Comparison of ENCODE assay signal across 11 cellular contexts in genomic region chr1:111736548-111737215, GRCh38. TPM values are rescaled to one million over a fixed set of nuclear protein-coding genes. Genes with fewer than 3 reads are reported as not detected.
DNase-seq lines count a peak whose midpoint lies in the region; ATAC-seq, FAIRE-seq and TF ChIP-seq lines count a peak whose summit lies in the region.
"Had no signal": no experiment of that assay in that cellular context is flagged by ENCODE, and none has a peak within 500 bp of the region (broad histone marks: within the 10 kb centered on the region; RNA-seq: fewer than 3 reads in every experiment).

No MANE protein-coding gene starts in this region.

- no peaks in the 10 kb centered on the region for H3K9me3 Mint-ChIP-seq in WTC11

- CTCF ChIA-PET in WTC11 (lab: Charles Lee) = interaction anchor here (1.1 to 7.7 kb wide), 12 partner anchors 8 to 633 kb away, joined by 3 to 78 read pairs (median 8); no protein-coding TSS in a partner anchor

- H3K27ac Mint-ChIP-seq in WTC11 = peak overlapping the region; percentile 59; the same call in 1 of the 2 replicates

- TF ChIP-seq CTCF in WTC11 (IDR thresholded peaks at IDR 0.05) = no peak
- TF ChIP-seq CTCF in GM10266 (IDR thresholded peaks at IDR 0.05; ENCODE audit: control insufficient read depth, insufficient read depth, low read depth, missing control alignments) = no peak

- H3K27ac ChIP-seq in substantia nigra (ENCODE audit: low read depth, low read length, poor library complexity, severe bottlenecking) = peak overlapping the region; percentile 81
- H3K27ac ChIP-seq: A549, thyroid gland had no signal

- H3K36me3 Mint-ChIP-seq in WTC11 = no peaks in the 10 kb centered on the region; the same call in 1 of the 2 replicates

- DNase-seq in NCI-H524 (lab: John Stamatoyannopoulos, UW) (peak; percentile 36 to 54), NCI-H524 treated with DMSO at 0.1 percent for 48 hours (lab: John Stamatoyannopoulos, UW) (no peak), WTC11 (ENCODE audit: low spot score) (no peak), hippocampal formation (lab: John Stamatoyannopoulos, UW) (peak; percentile 78 to 86), substantia nigra (lab: John Stamatoyannopoulos, UW) (peak in 46 of 49 donors; percentile 29 to 91 (median 65)), urothelium cell line (ENCODE audit: low spot score) (no peak), GM10266 (ENCODE audit: extremely low spot score) (no peak)

- POLR2A ChIA-PET in WTC11 (lab: Charles Lee) = interaction anchor here (0.6 to 2.0 kb wide), 3 partner anchors 9 to 18 kb away, joined by 3 to 6 read pairs (median 4); no protein-coding TSS in a partner anchor

- peaks cover 27% of the 10 kb centered on the region for H3K4me1 Mint-ChIP-seq in WTC11

- no peak overlapping the region for H3K4me3 Mint-ChIP-seq in WTC11

- FAIRE-seq in urothelium cell line (lab: Jason Lieb, UNC) = no peak
- FAIRE-seq: A549, H54 had no signal

- no peak for ATAC-seq in WTC11
- ATAC-seq in HG03460 (IDR thresholded peaks at IDR 0.05; ENCODE audit: unreplicated experiment) = no peak
- ATAC-seq: A549 had no signal

- peaks cover 12% of the 10 kb centered on the region for H3K27me3 Mint-ChIP-seq in WTC11 (ENCODE audit: low read depth)

TF ChIP-seq in WTC11, 78 proteins besides CTCF, POLR2A, EP300 and RAD21:
- TF ChIP-seq ZNF219 (CRISPR knock-in tag; IDR thresholded peaks at IDR 0.05; ENCODE audit: borderline replicate concordance) (no peak), ESRRA (CRISPR knock-in tag; IDR thresholded peaks at IDR 0.05; ENCODE audit: borderline replicate concordance) (no peak), CREB1 (CRISPR knock-in tag; IDR thresholded peaks at IDR 0.05) (no peak), FOXK1 (CRISPR knock-in tag; IDR thresholded peaks at IDR 0.05) (no peak), FOXJ3 (CRISPR knock-in tag; IDR thresholded peaks at IDR 0.05; ENCODE audit: borderline replicate concordance) (no peak), KAT7 (CRISPR knock-in tag; IDR thresholded peaks at IDR 0.05; ENCODE audit: borderline replicate concordance) (no peak), NR2C2 (CRISPR knock-in tag; IDR thresholded peaks at IDR 0.05) (no peak), ZNF671 (CRISPR knock-in tag; IDR thresholded peaks at IDR 0.05) (no peak), ELF4 (CRISPR knock-in tag; IDR thresholded peaks at IDR 0.05; ENCODE audit: low read depth) (no peak), ATF1 (CRISPR knock-in tag; IDR thresholded peaks at IDR 0.05) (no peak), ZBTB21 (CRISPR knock-in tag; IDR thresholded peaks at IDR 0.05; ENCODE audit: borderline replicate concordance) (no peak), HMGA2 (CRISPR knock-in tag; IDR thresholded peaks at IDR 0.05) (no peak), ERG (CRISPR knock-in tag; IDR thresholded peaks at IDR 0.05) (no peak)
- TF ChIP-seq, protein P1, sequence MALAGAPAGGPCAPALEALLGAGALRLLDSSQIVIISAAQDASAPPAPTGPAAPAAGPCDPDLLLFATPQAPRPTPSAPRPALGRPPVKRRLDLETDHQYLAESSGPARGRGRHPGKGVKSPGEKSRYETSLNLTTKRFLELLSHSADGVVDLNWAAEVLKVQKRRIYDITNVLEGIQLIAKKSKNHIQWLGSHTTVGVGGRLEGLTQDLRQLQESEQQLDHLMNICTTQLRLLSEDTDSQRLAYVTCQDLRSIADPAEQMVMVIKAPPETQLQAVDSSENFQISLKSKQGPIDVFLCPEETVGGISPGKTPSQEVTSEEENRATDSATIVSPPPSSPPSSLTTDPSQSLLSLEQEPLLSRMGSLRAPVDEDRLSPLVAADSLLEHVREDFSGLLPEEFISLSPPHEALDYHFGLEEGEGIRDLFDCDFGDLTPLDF (CRISPR knock-in tag; IDR thresholded peaks at IDR 0.05) = no peak
- TF ChIP-seq, protein P2, sequence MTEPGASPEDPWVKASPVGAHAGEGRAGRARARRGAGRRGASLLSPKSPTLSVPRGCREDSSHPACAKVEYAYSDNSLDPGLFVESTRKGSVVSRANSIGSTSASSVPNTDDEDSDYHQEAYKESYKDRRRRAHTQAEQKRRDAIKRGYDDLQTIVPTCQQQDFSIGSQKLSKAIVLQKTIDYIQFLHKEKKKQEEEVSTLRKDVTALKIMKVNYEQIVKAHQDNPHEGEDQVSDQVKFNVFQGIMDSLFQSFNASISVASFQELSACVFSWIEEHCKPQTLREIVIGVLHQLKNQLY (CRISPR knock-in tag; IDR thresholded peaks at IDR 0.05) = no peak
- TF ChIP-seq, protein P3, sequence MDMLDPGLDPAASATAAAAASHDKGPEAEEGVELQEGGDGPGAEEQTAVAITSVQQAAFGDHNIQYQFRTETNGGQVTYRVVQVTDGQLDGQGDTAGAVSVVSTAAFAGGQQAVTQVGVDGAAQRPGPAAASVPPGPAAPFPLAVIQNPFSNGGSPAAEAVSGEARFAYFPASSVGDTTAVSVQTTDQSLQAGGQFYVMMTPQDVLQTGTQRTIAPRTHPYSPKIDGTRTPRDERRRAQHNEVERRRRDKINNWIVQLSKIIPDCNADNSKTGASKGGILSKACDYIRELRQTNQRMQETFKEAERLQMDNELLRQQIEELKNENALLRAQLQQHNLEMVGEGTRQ (CRISPR knock-in tag; IDR thresholded peaks at IDR 0.05) = no peak
- TF ChIP-seq, protein P4, sequence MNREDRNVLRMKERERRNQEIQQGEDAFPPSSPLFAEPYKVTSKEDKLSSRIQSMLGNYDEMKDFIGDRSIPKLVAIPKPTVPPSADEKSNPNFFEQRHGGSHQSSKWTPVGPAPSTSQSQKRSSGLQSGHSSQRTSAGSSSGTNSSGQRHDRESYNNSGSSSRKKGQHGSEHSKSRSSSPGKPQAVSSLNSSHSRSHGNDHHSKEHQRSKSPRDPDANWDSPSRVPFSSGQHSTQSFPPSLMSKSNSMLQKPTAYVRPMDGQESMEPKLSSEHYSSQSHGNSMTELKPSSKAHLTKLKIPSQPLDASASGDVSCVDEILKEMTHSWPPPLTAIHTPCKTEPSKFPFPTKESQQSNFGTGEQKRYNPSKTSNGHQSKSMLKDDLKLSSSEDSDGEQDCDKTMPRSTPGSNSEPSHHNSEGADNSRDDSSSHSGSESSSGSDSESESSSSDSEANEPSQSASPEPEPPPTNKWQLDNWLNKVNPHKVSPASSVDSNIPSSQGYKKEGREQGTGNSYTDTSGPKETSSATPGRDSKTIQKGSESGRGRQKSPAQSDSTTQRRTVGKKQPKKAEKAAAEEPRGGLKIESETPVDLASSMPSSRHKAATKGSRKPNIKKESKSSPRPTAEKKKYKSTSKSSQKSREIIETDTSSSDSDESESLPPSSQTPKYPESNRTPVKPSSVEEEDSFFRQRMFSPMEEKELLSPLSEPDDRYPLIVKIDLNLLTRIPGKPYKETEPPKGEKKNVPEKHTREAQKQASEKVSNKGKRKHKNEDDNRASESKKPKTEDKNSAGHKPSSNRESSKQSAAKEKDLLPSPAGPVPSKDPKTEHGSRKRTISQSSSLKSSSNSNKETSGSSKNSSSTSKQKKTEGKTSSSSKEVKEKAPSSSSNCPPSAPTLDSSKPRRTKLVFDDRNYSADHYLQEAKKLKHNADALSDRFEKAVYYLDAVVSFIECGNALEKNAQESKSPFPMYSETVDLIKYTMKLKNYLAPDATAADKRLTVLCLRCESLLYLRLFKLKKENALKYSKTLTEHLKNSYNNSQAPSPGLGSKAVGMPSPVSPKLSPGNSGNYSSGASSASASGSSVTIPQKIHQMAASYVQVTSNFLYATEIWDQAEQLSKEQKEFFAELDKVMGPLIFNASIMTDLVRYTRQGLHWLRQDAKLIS (CRISPR knock-in tag; IDR thresholded peaks at IDR 0.05; ENCODE audit: borderline replicate concordance) = no peak
- TF ChIP-seq, protein P5, sequence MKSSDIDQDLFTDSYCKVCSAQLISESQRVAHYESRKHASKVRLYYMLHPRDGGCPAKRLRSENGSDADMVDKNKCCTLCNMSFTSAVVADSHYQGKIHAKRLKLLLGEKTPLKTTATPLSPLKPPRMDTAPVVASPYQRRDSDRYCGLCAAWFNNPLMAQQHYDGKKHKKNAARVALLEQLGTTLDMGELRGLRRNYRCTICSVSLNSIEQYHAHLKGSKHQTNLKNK (CRISPR knock-in tag; IDR thresholded peaks at IDR 0.05) = no peak

RNA-seq across cellular contexts. Expression of gene INKA2, which starts 2.5 kb away (rescaled TPM):
- 19.2 to 22.5 TPM (median 20.1 TPM) in 3 replicates for total RNA-seq in WTC11 (2021)

RNA-seq across cellular contexts. Expression of gene DDX20, which starts 19.0 kb away (rescaled TPM):
- 15.0 to 19.3 TPM (median 17.9 TPM) in 3 replicates for total RNA-seq in WTC11 (2021)

Comparison
In these comparisons a context has a peak if more than half of its experiments do, and no peak if none do; other contexts are left out.
1. DNase-seq: peak in NCI-H524 (2 of 2), hippocampal formation (2 of 2) and substantia nigra (46 of 49); none in NCI-H524 treated with DMSO at 0.1 percent for 48 hours (single experiment), WTC11 (single experiment), urothelium cell line (single experiment) and GM10266 (single experiment).